ENCODE assay signal across 8 cellular contexts in the genomic region with DNA sequence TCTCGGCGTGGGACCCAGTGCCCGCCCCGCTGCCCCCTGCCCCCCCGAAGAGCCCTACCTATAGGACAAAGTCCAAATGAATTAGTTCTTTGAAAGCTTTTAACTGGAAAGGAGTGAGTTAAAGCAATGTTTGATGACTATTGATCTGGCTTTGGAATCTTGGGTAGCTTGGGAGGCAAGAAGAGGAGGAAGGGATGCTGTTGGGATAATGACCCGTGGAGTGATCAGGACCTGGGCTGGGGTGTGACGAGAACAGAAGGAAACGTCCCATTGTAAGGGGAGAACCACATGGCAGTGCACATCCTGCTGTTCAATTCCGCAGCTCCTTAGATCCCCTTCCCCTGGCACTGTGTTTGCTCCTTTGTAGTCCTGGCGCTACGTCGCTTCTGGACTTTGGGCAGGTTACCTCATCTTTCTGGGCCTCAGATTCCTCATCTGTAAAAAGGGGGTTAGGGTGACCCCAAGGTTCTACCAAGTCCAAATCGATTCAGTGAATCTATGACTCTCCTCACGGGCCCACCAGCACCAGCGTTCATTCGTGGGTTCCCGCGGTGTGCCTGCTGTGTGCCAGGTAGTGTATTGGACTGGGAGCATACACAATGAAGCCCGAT. TPM values are rescaled to one million over a fixed set of nuclear protein-coding genes. Genes with fewer than 3 reads are reported as not detected.
A peak's percentile ranks its signal among the peaks of the same experiment; 100 is the strongest.
DNase-seq lines count a peak whose midpoint lies in the region; ATAC-seq and TF ChIP-seq lines count a peak whose summit lies in the region.

No MANE protein-coding gene starts in this region.

- intact Hi-C loops in lower leg skin (cut with DNase I; ENCODE audit: low total_unique reads): no loop called here

- H3F3A ChIP-seq in Loucy (ENCODE audit: low read depth): peaks cover 9% of the 10 kb centered on the region; the same call in 1 of the 2 replicates

- H3K27me3 ChIP-seq in Loucy (ENCODE audit: insufficient read depth, low read length, poor library complexity, severe bottlenecking) (no peaks in the 10 kb centered on the region), brain microvascular endothelial cell (replicated peaks) (no peaks in the 10 kb centered on the region), suprapubic skin (no peaks in the 10 kb centered on the region)

- H2AFZ ChIP-seq in Loucy (ENCODE audit: low read length): peak overlapping the region; percentile 75

- TF ChIP-seq EP300 in suprapubic skin (IDR thresholded peaks at IDR 0.05): no peak

- H3K4me3 ChIP-seq in Loucy (ENCODE audit: low read length, poor library complexity, severe bottlenecking) (peak overlapping the region; percentile 91), brain microvascular endothelial cell (ENCODE audit: low read depth, low read length) (peak overlapping the region; percentile 79), lower leg skin (ENCODE audit: low read depth, poor library complexity, severe bottlenecking) (peak overlapping the region; percentile 93), suprapubic skin (peak overlapping the region; percentile 89)

- peak overlapping the region; percentile 95 for H3K9ac ChIP-seq in Loucy (ENCODE audit: low read depth, low read length, poor library complexity, severe bottlenecking)

- TF ChIP-seq POLR2A in lower leg skin (IDR thresholded peaks at IDR 0.05): no peak
- no peak for TF ChIP-seq POLR2A in suprapubic skin (IDR thresholded peaks at IDR 0.05)

- H3K4me1 ChIP-seq in Loucy (ENCODE audit: insufficient read depth, low read length, poor library complexity, severe bottlenecking) (peaks cover 57% of the 10 kb centered on the region), suprapubic skin (peaks cover 31% of the 10 kb centered on the region)

- in situ Hi-C loops in brain microvascular endothelial cell (cut with HindIII; ENCODE audit: low pct_ligation_motif_present, low sequenced_read_pairs): no loop called here

- no peak for ATAC-seq in GM19351 (IDR thresholded peaks at IDR 0.05; ENCODE audit: unreplicated experiment)

- H3K9me2 ChIP-seq in Loucy (replicated peaks; ENCODE audit: low read depth, low read length): no peaks in the 10 kb centered on the region

- TF ChIP-seq CTCF in C4-2B (conservative IDR thresholded peaks at IDR 0.05) (no peak), Loucy (conservative IDR thresholded peaks at IDR 0.05; ENCODE audit: low read length) (no peak), brain microvascular endothelial cell (IDR thresholded peaks at IDR 0.05; ENCODE audit: low read depth, low read length, missing control alignments) (no peak), lower leg skin (IDR thresholded peaks at IDR 0.05) (no peak), suprapubic skin (IDR thresholded peaks at IDR 0.05) (no peak)

- H3K9me3 ChIP-seq in Loucy (ENCODE audit: insufficient read depth, low read depth, low read length) (no peaks in the 10 kb centered on the region), suprapubic skin (no peaks in the 10 kb centered on the region)

- peaks cover 45% of the 10 kb centered on the region for H3K79me2 ChIP-seq in Loucy (ENCODE audit: insufficient read depth, low read length)

- H3K27ac ChIP-seq in C4-2B (peak overlapping the region; percentile 88), brain microvascular endothelial cell (peak overlapping the region; percentile 86), suprapubic skin (peak overlapping the region; percentile 95)

- WGBS in lower leg skin, 2 donors: 51 to 58% methylated on average over 19 of the region's 19 CpGs
- WGBS in suprapubic skin: 62% methylated on average over 17 of the region's 19 CpGs

- peaks cover 8% of the 10 kb centered on the region for H4K20me1 ChIP-seq in Loucy (ENCODE audit: insufficient read depth, low read length, poor library complexity, severe bottlenecking)

- no peak for DNase-seq in brain microvascular endothelial cell
- peak in 1 of 2 donors; percentile 83 for DNase-seq in lower leg skin (ENCODE audit: low spot score in 2 of 2)
- DNase-seq in suprapubic skin (ENCODE audit: low spot score in 2 of 2): peak in 1 of 2 donors; percentile 62
- no peak for DNase-seq in hepatic stellate cell (ENCODE audit: low spot score)
- DNase-seq in EL: no peak

- H3K4me2 ChIP-seq in Loucy (ENCODE audit: low read depth, low read length, poor library complexity, severe bottlenecking): peak overlapping the region; percentile 98

- H3K36me3 ChIP-seq in Loucy (ENCODE audit: insufficient read depth, low read length): no peaks in the 10 kb centered on the region
- H3K36me3 ChIP-seq in brain microvascular endothelial cell (replicated peaks): no peaks in the 10 kb centered on the region
- H3K36me3 ChIP-seq in suprapubic skin: no peaks in the 10 kb centered on the region

RNA-seq across cellular contexts. Expression of a gene that starts 0.9 kb away (rescaled TPM):
- total RNA-seq in lower leg skin: 10 to 100 TPM; 10.0 to 18.4 (median 14.8) TPM
- 10 to 100 TPM; 12.3 to 18.4 (median 15.7) TPM for total RNA-seq in suprapubic skin

RNA-seq across cellular contexts. Expression of a gene that starts 59.1 kb away (rescaled TPM):
- total RNA-seq in lower leg skin: 1 to 10 TPM in 3 of 4 donors, under 1 TPM in 1; 0.25 to 2.0 (median 1.5) TPM
- total RNA-seq in suprapubic skin: 1 to 10 TPM in 3 of 4 donors, under 1 TPM in 1; 0.95 to 2.8 (median 1.5) TPM
